8 cellular contexts compared by ENCODE assay signal in the genomic region with DNA sequence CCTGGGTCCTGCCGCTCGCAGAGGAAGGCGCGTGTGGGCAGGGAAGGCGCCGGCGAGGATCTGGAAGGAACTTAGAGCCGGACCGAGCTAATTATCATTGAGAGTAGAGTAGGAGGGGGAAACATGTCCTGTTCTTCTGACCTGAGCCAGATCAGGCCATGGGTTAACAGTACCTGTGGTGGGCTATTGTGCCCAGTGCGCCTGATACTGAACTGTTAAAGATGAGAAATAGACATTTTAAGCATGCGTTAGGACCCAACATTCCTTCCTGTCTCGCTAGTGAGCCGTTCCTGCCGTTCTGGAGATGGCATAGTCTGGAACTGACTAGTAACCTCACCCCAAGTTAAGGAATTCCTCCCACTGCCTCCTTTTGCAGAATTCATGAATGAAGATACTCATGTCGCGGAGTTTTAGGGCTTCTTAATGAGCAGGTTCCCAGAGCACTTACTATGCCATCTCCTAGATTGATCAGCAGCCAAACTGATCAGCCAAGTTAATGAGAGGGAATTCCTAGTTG. TPM values are rescaled to one million over a fixed set of nuclear protein-coding genes. Genes with fewer than 3 reads are reported as not detected.
DNase-seq lines count a peak whose midpoint lies in the region; ATAC-seq and TF ChIP-seq lines count a peak whose summit lies in the region.

No MANE protein-coding gene starts in this region.

- no peaks in the 10 kb centered on the region for H3K9me3 ChIP-seq in HUES6 (ENCODE audit: control insufficient read depth, insufficient read depth, low read depth, low read length)
- no peaks in the 10 kb centered on the region for H3K9me3 ChIP-seq in adipocyte (ENCODE audit: control insufficient read depth, low read length)
- H3K9me3 ChIP-seq in tibial nerve = no peaks in the 10 kb centered on the region

- no peak for TF ChIP-seq POLR2A in tibial nerve (IDR thresholded peaks at IDR 0.05)

- DNase-seq in NCI-H2107 treated with DMSO at 0.1 percent for 48 hours (lab: John Stamatoyannopoulos, UW; ENCODE audit: unreplicated experiment) (peak; percentile 47), NCI-H2107 (lab: John Stamatoyannopoulos, UW) (no peak), adipocyte (ENCODE audit: low read depth) (peak; percentile 67), left lobe of liver (ENCODE audit: low spot score) (no peak), tibial nerve (ENCODE audit: low spot score in 2 of 2) (no peak)
- DNase-seq in stimulated activated CD4-positive, alpha-beta T cell treated with anti-CD3 and anti-CD28 coated beads, Interleukin-4, amount 100 ng/mL, for 1 hour = no peak

- peaks cover 21% of the 10 kb centered on the region for H3K4me1 ChIP-seq in HUES6 (ENCODE audit: control insufficient read depth, insufficient read depth, low read length)
- H3K4me1 ChIP-seq in adipocyte (ENCODE audit: control insufficient read depth, insufficient read depth, low read length) = peaks cover 17% of the 10 kb centered on the region
- H3K4me1 ChIP-seq in tibial nerve = peaks cover 0 to 26% (median 9%) of the 10 kb centered on the region in 4 donors

- H3K36me3 ChIP-seq in HUES6 (ENCODE audit: control insufficient read depth, insufficient read depth, low read length) (peaks cover 31% of the 10 kb centered on the region), adipocyte (ENCODE audit: control insufficient read depth, insufficient read depth, low read length, severe bottlenecking) (peaks cover 28% of the 10 kb centered on the region), tibial nerve (peaks cover 0 to 24% (median 13%) of the 10 kb centered on the region in 3 donors)

- H3K9ac ChIP-seq in HUES6 (ENCODE audit: low read length) = peak overlapping the region; percentile 85
- H3K9ac ChIP-seq in adipocyte (ENCODE audit: low read length) = peak overlapping the region; percentile 96

- H3K27ac ChIP-seq in HUES6 (ENCODE audit: low read depth, low read length) = peak overlapping the region; percentile 89; the same call in 1 of the 2 replicates
- peak overlapping the region; percentile 63 to 91 (median 88) for H3K27ac ChIP-seq in tibial nerve

- H3K4me3 ChIP-seq in HUES6 (ENCODE audit: low read depth, low read length) = peak overlapping the region; percentile 70
- peak overlapping the region; percentile 91 for H3K4me3 ChIP-seq in adipocyte (ENCODE audit: low read length)
- H3K4me3 ChIP-seq in tibial nerve = peak overlapping the region; percentile 71 to 81 (median 76)

- WGBS in tibial nerve, 2 donors = 2 to 4% methylated on average over 10 to 16 of the region's 16 CpGs

- no peak for TF ChIP-seq CTCF in tibial nerve (IDR thresholded peaks at IDR 0.05)

- ATAC-seq in left lobe of liver = peak; percentile 25
- no peak for ATAC-seq in GM21390 (IDR thresholded peaks at IDR 0.05; ENCODE audit: unreplicated experiment)

- no peak for TF ChIP-seq EP300 in tibial nerve (IDR thresholded peaks at IDR 0.05)

- H3K27me3 ChIP-seq in HUES6 (ENCODE audit: control insufficient read depth, insufficient read depth, low read length) = no peaks in the 10 kb centered on the region
- H3K27me3 ChIP-seq in adipocyte (replicated peaks; ENCODE audit: control insufficient read depth, insufficient read depth, low read length) = no peaks in the 10 kb centered on the region
- no peaks in the 10 kb centered on the region for H3K27me3 ChIP-seq in tibial nerve

RNA-seq across cellular contexts. Expression of gene STRIP1, which starts 0.9 kb away (rescaled TPM):
- total RNA-seq in left lobe of liver = 12.5 TPM
- 10 to 100 TPM; 37.7 to 43.5 (median 39.7) TPM for total RNA-seq in tibial nerve

RNA-seq across cellular contexts. Expression of gene ALX3, which starts 35.2 kb away (rescaled TPM):
- total RNA-seq in left lobe of liver (not detected), tibial nerve (not detected)

RNA-seq across cellular contexts. Expression of gene AHCYL1, which starts 50.7 kb away (rescaled TPM):
- total RNA-seq in left lobe of liver (59.9 TPM), tibial nerve (10 to 100 TPM; 45.4 to 76.3 (median 55.6) TPM)

Comparison
In these comparisons a context has a peak if more than half of its experiments do, and no peak if none do; other contexts are left out.
1. DNase-seq: peak in NCI-H2107 treated with DMSO at 0.1 percent for 48 hours (single experiment) and adipocyte (single experiment); none in NCI-H2107 (single experiment), left lobe of liver (single experiment), tibial nerve (0 of 2) and stimulated activated CD4-positive, alpha-beta T cell treated with anti-CD3 and anti-CD28 coated beads, Interleukin-4, amount 100 ng/mL, for 1 hour (single experiment).
2. Peak in every context shown above with its lines, with median percentiles within 50 percentile points of each other: H3K4me3 ChIP-seq.